Comparison of ENCODE assay signal across 13 cellular contexts in the genomic region with DNA sequence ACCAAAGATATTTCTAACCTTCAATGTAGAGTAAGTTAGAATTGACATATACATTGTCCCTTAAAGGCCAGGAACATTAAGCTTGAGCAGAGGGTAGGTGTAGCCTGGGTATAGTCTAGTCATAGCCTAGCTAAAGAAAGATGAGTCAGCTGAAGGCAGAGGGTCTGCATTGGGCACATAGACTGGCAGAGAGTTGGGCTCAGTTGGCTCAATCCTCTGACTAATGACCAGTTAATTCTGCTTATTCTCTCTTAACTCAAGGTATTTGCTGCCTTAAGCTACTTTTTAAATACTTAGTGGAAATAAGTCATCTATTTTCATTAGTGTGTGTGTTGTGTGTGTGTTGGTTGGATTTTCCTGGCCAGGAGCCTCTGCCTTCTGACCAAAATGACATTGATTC.
DNase-seq lines count a peak whose midpoint lies in the region; ATAC-seq and TF ChIP-seq lines count a peak whose summit lies in the region.
"Had no signal": no experiment of that assay in that cellular context is flagged by ENCODE, and none has a peak within 500 bp of the region (broad histone marks: within the 10 kb centered on the region; RNA-seq: fewer than 3 reads in every experiment).

No MANE protein-coding gene starts in this region.

- peak overlapping the region in 2 of 4 donors; percentile 43 to 57 for H3K4me3 Mint-ChIP-seq in CD4-positive, CD25-positive, alpha-beta regulatory T cell
- H3K4me3 Mint-ChIP-seq in activated T-helper 17 cell treated with anti-CD3 and anti-CD28 coated beads, Interleukin-2, amount 50 U/mL, for 72 hours = peak overlapping the region; percentile 61
- H3K4me3 Mint-ChIP-seq in naive B cell = peak overlapping the region in 5 of 8 donors; percentile 35 to 94 (median 77)

- no peak for ATAC-seq in CD4-positive, CD25-positive, alpha-beta regulatory T cell (ENCODE audit: low read depth in 2 of 2)
- no peak for ATAC-seq in IMR-90 (ENCODE audit: low read depth)
- ATAC-seq in activated T-helper 17 cell treated with anti-CD3 and anti-CD28 coated beads, Interleukin-2, amount 50 U/mL, for 72 hours (replicated peaks) = no peak
- ATAC-seq in naive B cell (ENCODE audit: low read depth in 2 of 2) = no peak
- ATAC-seq in GM18520 (IDR thresholded peaks at IDR 0.05; ENCODE audit: unreplicated experiment) = no peak
- no peak for ATAC-seq in HG02623 (IDR thresholded peaks at IDR 0.05; ENCODE audit: unreplicated experiment)
- ATAC-seq in HG03520 (IDR thresholded peaks at IDR 0.05; ENCODE audit: unreplicated experiment) = no peak

- H3K56ac ChIP-seq in IMR-90 (ENCODE audit: extremely low read depth, insufficient read depth, low read length) = no peak overlapping the region

- peak overlapping the region; percentile 92 to 98 (median 95) for H3K27ac Mint-ChIP-seq in CD4-positive, CD25-positive, alpha-beta regulatory T cell
- peak overlapping the region; percentile 44 for H3K27ac Mint-ChIP-seq in activated T-helper 17 cell treated with anti-CD3 and anti-CD28 coated beads, Interleukin-2, amount 50 U/mL, for 72 hours
- peak overlapping the region; percentile 86 to 99 (median 97) for H3K27ac Mint-ChIP-seq in naive B cell

- TF ChIP-seq POLR2A in IMR-90 (IDR thresholded peaks at IDR 0.05; ENCODE audit: low read depth, low read length) = no peak

- peaks cover 36 to 78% (median 59%) of the 10 kb centered on the region in 4 donors for H3K4me1 Mint-ChIP-seq in CD4-positive, CD25-positive, alpha-beta regulatory T cell
- H3K4me1 Mint-ChIP-seq in activated T-helper 17 cell treated with anti-CD3 and anti-CD28 coated beads, Interleukin-2, amount 50 U/mL, for 72 hours = peaks cover 63% of the 10 kb centered on the region
- peaks cover 57 to 77% (median 71%) of the 10 kb centered on the region in 3 donors for H3K4me1 Mint-ChIP-seq in naive B cell

- H2AFZ ChIP-seq in IMR-90 (replicated peaks; ENCODE audit: low read length, poor library complexity) = no peak overlapping the region

- H3K79me1 ChIP-seq in IMR-90 (ENCODE audit: low read depth in 1 of 2, low read length in 2 of 2) = no peaks in the 10 kb centered on the region

- peak overlapping the region; percentile 92 for H3K27ac ChIP-seq in CD4-positive, CD25-positive, alpha-beta regulatory T cell (ENCODE audit: insufficient read depth, low read length, poor library complexity, severe bottlenecking)
- H3K27ac ChIP-seq in IMR-90 (ENCODE audit: insufficient read depth, low read length) = no peak overlapping the region

- no peaks in the 10 kb centered on the region for H3K27me3 ChIP-seq in CD4-positive, CD25-positive, alpha-beta regulatory T cell (ENCODE audit: control insufficient read depth, insufficient read depth, low read length)
- no peaks in the 10 kb centered on the region for H3K27me3 ChIP-seq in IMR-90 (ENCODE audit: control insufficient read depth, insufficient read depth, low read length)
- H3K27me3 ChIP-seq: thyroid gland had no signal

- no peak for TF ChIP-seq CTCF in IMR-90 (conservative IDR thresholded peaks at IDR 0.05; ENCODE audit: low read depth, low read length)

- H4K8ac ChIP-seq in IMR-90 (ENCODE audit: low read depth in 2 of 2, low read length in 2 of 2) = no peak overlapping the region

- no peaks in the 10 kb centered on the region for H4K20me1 ChIP-seq in IMR-90 (ENCODE audit: insufficient read depth, low read length)

- POLR2A ChIA-PET in IMR-90 (lab: Charles Lee; ENCODE audit: unreplicated experiment) = interaction anchor here (0.6 kb wide), 2 partner anchors 111 to 432 kb away, joined by 3 read pairs; no protein-coding TSS in a partner anchor

- peaks cover 59% of the 10 kb centered on the region for H3K4me1 ChIP-seq in CD4-positive, CD25-positive, alpha-beta regulatory T cell (ENCODE audit: control insufficient read depth, insufficient read depth, low read length, poor library complexity, severe bottlenecking)
- H3K4me1 ChIP-seq in IMR-90 (ENCODE audit: control insufficient read depth, insufficient read depth, low read length) = no peaks in the 10 kb centered on the region

- H3K23ac ChIP-seq in IMR-90 (ENCODE audit: low read depth, low read length) = 0 out of 2 replicates have a peak overlapping the region, but pooled peaks have one; percentile 16

- dilution Hi-C loops in IMR-90 (cut with HindIII; ENCODE audit: low sequenced_read_pairs, unreplicated experiment) = no loop called here

- H3K9me1 ChIP-seq in IMR-90 (ENCODE audit: insufficient read depth, low read length) = no peaks in the 10 kb centered on the region

- CTCF ChIA-PET in IMR-90 (lab: Yijun Ruan, JAX) = no interaction called here

- no peak overlapping the region for H2BK15ac ChIP-seq in IMR-90 (ENCODE audit: low read depth, low read length)

- no TSS peak for BruUV-seq in IMR-90 (replicated peaks; lab: Mats Ljungman, UMichigan)

- H2AK5ac ChIP-seq in IMR-90 (ENCODE audit: low read depth, low read length) = no peak overlapping the region

- intact Hi-C loops in IMR-90 (cut with micrococcal nuclease) = no loop called here

- H2BK120ac ChIP-seq in IMR-90 (ENCODE audit: low read depth, low read length) = no peak overlapping the region

- no peak overlapping the region for H3K4me2 ChIP-seq in IMR-90 (ENCODE audit: low read depth, low read length)

- H3K36me3 ChIP-seq in CD4-positive, CD25-positive, alpha-beta regulatory T cell (ENCODE audit: control insufficient read depth, insufficient read depth, low read length) = no peaks in the 10 kb centered on the region
- no peaks in the 10 kb centered on the region for H3K36me3 ChIP-seq in IMR-90 (ENCODE audit: control insufficient read depth, insufficient read depth, low read length)
- H3K36me3 ChIP-seq: thyroid gland had no signal

- no peak for DNase-seq in CD4-positive, CD25-positive, alpha-beta regulatory T cell
- DNase-seq in IMR-90 (no peak), naive B cell (no peak), NCI-H1105 (lab: John Stamatoyannopoulos, UW) (no peak)
- DNase-seq: activated CD4-positive, alpha-beta T cell treated with anti-CD3 and anti-CD28 coated beads, Interleukin-2, amount 50 U/mL, for 48 hours; NCI-H1417; NCI-H526; T-helper 9 cell; thyroid gland had no signal

- H3K4me3 ChIP-seq in CD4-positive, CD25-positive, alpha-beta regulatory T cell (ENCODE audit: low read depth, low read length) = no peak overlapping the region
- H3K4me3 ChIP-seq in IMR-90 (ENCODE audit: insufficient read depth, low read depth, low read length) = no peak overlapping the region
- H3K4me3 ChIP-seq: thyroid gland had no signal

- in situ Hi-C loops in IMR-90 (cut with MboI; ENCODE audit: low sequenced_read_pairs) = no loop called here

- H3K18ac ChIP-seq in IMR-90 (ENCODE audit: low read depth, low read length) = no peak overlapping the region

- no peak for TF ChIP-seq RAD21 in IMR-90 (IDR thresholded peaks at IDR 0.05; ENCODE audit: low read length)

- H3K14ac ChIP-seq in IMR-90 (replicated peaks; ENCODE audit: low read depth, low read length) = no peak overlapping the region

- no peak overlapping the region for H3K4ac ChIP-seq in IMR-90 (ENCODE audit: low read depth, low read length)

- H3K9me3 ChIP-seq in CD4-positive, CD25-positive, alpha-beta regulatory T cell (ENCODE audit: control insufficient read depth in 2 of 2, low read length in 2 of 2) = no peaks in the 10 kb centered on the region
- H3K9me3 ChIP-seq in IMR-90 (ENCODE audit: control insufficient read depth, insufficient read depth, low read length) = no peaks in the 10 kb centered on the region
- H3K9me3 ChIP-seq: thyroid gland had no signal

- no peaks in the 10 kb centered on the region for H3K27me3 Mint-ChIP-seq in CD4-positive, CD25-positive, alpha-beta regulatory T cell
- no peaks in the 10 kb centered on the region for H3K27me3 Mint-ChIP-seq in activated T-helper 17 cell treated with anti-CD3 and anti-CD28 coated beads, Interleukin-2, amount 50 U/mL, for 72 hours
- H3K27me3 Mint-ChIP-seq in naive B cell = no peaks in the 10 kb centered on the region

- no peak overlapping the region for H2BK5ac ChIP-seq in IMR-90 (ENCODE audit: low read depth, low read length, poor library complexity, severe bottlenecking)

- no peak overlapping the region for H2AK9ac ChIP-seq in IMR-90 (replicated peaks; ENCODE audit: low read depth, low read length, poor library complexity)

- no peak overlapping the region for H4K91ac ChIP-seq in IMR-90 (ENCODE audit: insufficient read depth, low read depth, low read length)

- no peak overlapping the region for H2BK20ac ChIP-seq in IMR-90 (ENCODE audit: low read depth, low read length)

- H3K9ac ChIP-seq in IMR-90 (ENCODE audit: low read depth, low read length) = no peak overlapping the region

- no peak overlapping the region for H4K5ac ChIP-seq in IMR-90 (ENCODE audit: low read depth, low read length)

- no peaks in the 10 kb centered on the region for H3K36me3 Mint-ChIP-seq in CD4-positive, CD25-positive, alpha-beta regulatory T cell
- H3K36me3 Mint-ChIP-seq in activated T-helper 17 cell treated with anti-CD3 and anti-CD28 coated beads, Interleukin-2, amount 50 U/mL, for 72 hours (ENCODE audit: low read depth) = no peaks in the 10 kb centered on the region
- no peaks in the 10 kb centered on the region for H3K36me3 Mint-ChIP-seq in naive B cell

- no peaks in the 10 kb centered on the region for H3K9me3 Mint-ChIP-seq in CD4-positive, CD25-positive, alpha-beta regulatory T cell
- no peaks in the 10 kb centered on the region for H3K9me3 Mint-ChIP-seq in activated T-helper 17 cell treated with anti-CD3 and anti-CD28 coated beads, Interleukin-2, amount 50 U/mL, for 72 hours
- H3K9me3 Mint-ChIP-seq in naive B cell = peaks cover 0 to 1% (median 0%) of the 10 kb centered on the region in 7 donors

TF ChIP-seq in IMR-90, 13 proteins besides CTCF, POLR2A, EP300 and RAD21 (continues in another document):
- no peak for TF ChIP-seq MAZ (IDR thresholded peaks at IDR 0.05; ENCODE audit: borderline replicate concordance, low read depth, low read length)
- TF ChIP-seq BHLHE40 (IDR thresholded peaks at IDR 0.05; ENCODE audit: low read depth, low read length) = no peak
- no peak for TF ChIP-seq CEBPB (IDR thresholded peaks at IDR 0.05; ENCODE audit: low read depth, low read length)
- no peak for TF ChIP-seq CHD1 (IDR thresholded peaks at IDR 0.05; ENCODE audit: low read depth, low read length)
- TF ChIP-seq, protein P1, sequence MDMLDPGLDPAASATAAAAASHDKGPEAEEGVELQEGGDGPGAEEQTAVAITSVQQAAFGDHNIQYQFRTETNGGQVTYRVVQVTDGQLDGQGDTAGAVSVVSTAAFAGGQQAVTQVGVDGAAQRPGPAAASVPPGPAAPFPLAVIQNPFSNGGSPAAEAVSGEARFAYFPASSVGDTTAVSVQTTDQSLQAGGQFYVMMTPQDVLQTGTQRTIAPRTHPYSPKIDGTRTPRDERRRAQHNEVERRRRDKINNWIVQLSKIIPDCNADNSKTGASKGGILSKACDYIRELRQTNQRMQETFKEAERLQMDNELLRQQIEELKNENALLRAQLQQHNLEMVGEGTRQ (IDR thresholded peaks at IDR 0.05; ENCODE audit: low read depth, low read length) = no peak

Comparison
In these comparisons a context has a peak if more than half of its experiments do, and no peak if none do; other contexts are left out.
1. H3K27ac Mint-ChIP-seq: peak in every context shown above with its lines; median percentile 97 in naive B cell; 95 in CD4-positive, CD25-positive, alpha-beta regulatory T cell; 44 in activated T-helper 17 cell treated with anti-CD3 and anti-CD28 coated beads, Interleukin-2, amount 50 U/mL, for 72 hours.